In genomic region chr3:150215616-150216015, GRCh38 we compare ENCODE assay signal across 17 cellular contexts.
A peak's percentile ranks its signal among the peaks of the same experiment; 100 is the strongest.
DNase-seq lines count a peak whose midpoint lies in the region; ATAC-seq, FAIRE-seq and TF ChIP-seq lines count a peak whose summit lies in the region.
"Had no signal": no experiment of that assay in that cellular context is flagged by ENCODE, and none has a peak within 500 bp of the region (broad histone marks: within the 10 kb centered on the region; RNA-seq: fewer than 3 reads in every experiment).

No MANE protein-coding gene starts in this region.

- peak overlapping the region; percentile 59 for H3K27ac Mint-ChIP-seq in astrocyte (ENCODE audit: unreplicated experiment)
- H3K27ac Mint-ChIP-seq: CD8-positive, alpha-beta memory T cell had no signal

- H3K36me3 Mint-ChIP-seq in astrocyte (ENCODE audit: low read depth, unreplicated experiment) = peaks cover 3% of the 10 kb centered on the region
- H3K36me3 Mint-ChIP-seq: CD8-positive, alpha-beta memory T cell had no signal

- H3K56ac ChIP-seq in mesendoderm (ENCODE audit: low read length) = peak overlapping the region; percentile 68

- no peaks in the 10 kb centered on the region for H3K27me3 Mint-ChIP-seq in astrocyte (ENCODE audit: low read depth, unreplicated experiment)

- intact Hi-C loops in right cardiac atrium (cut with DNase I) = loop anchor here in 1 of 4 donors (10.0 kb wide), 1 partner anchor 251 kb away; no protein-coding TSS in a partner anchor
- intact Hi-C loops in tibial artery (cut with DNase I; ENCODE audit: low total_unique reads) = no loop called here

- H3K79me2 ChIP-seq in astrocyte (ENCODE audit: insufficient read depth, low read length) (no peaks in the 10 kb centered on the region), mesendoderm (ENCODE audit: control insufficient read depth, insufficient read depth, low read length) (no peaks in the 10 kb centered on the region)

- peaks cover 7% of the 10 kb centered on the region for H3K9me3 Mint-ChIP-seq in astrocyte (ENCODE audit: unreplicated experiment)

- H3K4me3 ChIP-seq in cardiac muscle cell (no peak overlapping the region), right cardiac atrium (ENCODE audit: low read length) (no peak overlapping the region), astrocyte (ENCODE audit: insufficient read depth, low read depth, low read length) (no peak overlapping the region), mesendoderm (ENCODE audit: low read length) (no peak overlapping the region), tibial artery (no peak overlapping the region)
- H3K4me3 ChIP-seq: uterus had no signal

- H3K4me3 Mint-ChIP-seq in astrocyte (ENCODE audit: unreplicated experiment) = no peak overlapping the region
- H3K4me3 Mint-ChIP-seq: CD8-positive, alpha-beta memory T cell had no signal

- ATAC-seq in right cardiac atrium = no peak
- ATAC-seq in GM21619 (IDR thresholded peaks at IDR 0.05; ENCODE audit: unreplicated experiment) = no peak
- no peak for ATAC-seq in GM18870 (IDR thresholded peaks at IDR 0.05; ENCODE audit: unreplicated experiment)
- ATAC-seq: left lobe of liver had no signal

- DNase-seq in cardiac muscle cell (ENCODE audit: low read depth in 1 of 2, low spot score in 1 of 2) (peak in 1 of 2 donors; percentile 46), right cardiac atrium (no peak), astrocyte (ENCODE audit: low read depth) (peak; percentile 67), mesendoderm (no peak), tibial artery (no peak)
- no peak for DNase-seq in stimulated activated CD4-positive, alpha-beta T cell treated with anti-CD3 and anti-CD28 coated beads, Interleukin-4, amount 100 ng/mL, for 24 hours
- DNase-seq: activated naive CD4-positive, alpha-beta T cell treated with anti-CD3 and anti-CD28 coated beads, Interleukin-2, amount 50 U/mL, for 16 hours; activated T-cell treated with anti-CD3 and anti-CD28 coated beads, Interleukin-2, amount 50 U/mL, for 1 hour; CD8-positive, alpha-beta memory T cell; effector CD8-positive, alpha-beta T cell; stimulated activated CD4-positive, alpha-beta T cell treated with anti-CD3 and anti-CD28 coated beads, Interleukin-12 subunit alpha, Interleukin-12 subunit beta, amount 100 ng/mL, for 4 hours; stimulated activated naive CD4-positive, alpha-beta T cell treated with Interleukin-2 at 50 U/mL for 16 hours; uterus had no signal

- H2AK5ac ChIP-seq in mesendoderm (ENCODE audit: low read length) = peak overlapping the region; percentile 99

- H4K5ac ChIP-seq in mesendoderm (ENCODE audit: low read length) = no peak overlapping the region

- H3K23ac ChIP-seq in mesendoderm (ENCODE audit: low read length) = peak overlapping the region; percentile 92

- no peak overlapping the region for H2AFZ ChIP-seq in astrocyte (ENCODE audit: low read depth, low read length)

- H2BK120ac ChIP-seq in mesendoderm (ENCODE audit: low read depth, low read length) = no peak overlapping the region

- peaks cover 19% of the 10 kb centered on the region for H3K4me1 Mint-ChIP-seq in astrocyte (ENCODE audit: low read depth, unreplicated experiment)

- no peaks in the 10 kb centered on the region for H3K36me3 ChIP-seq in cardiac muscle cell
- H3K36me3 ChIP-seq in astrocyte (ENCODE audit: insufficient read depth, low read length) = no peaks in the 10 kb centered on the region
- no peaks in the 10 kb centered on the region for H3K36me3 ChIP-seq in mesendoderm (ENCODE audit: control insufficient read depth, insufficient read depth, low read length)
- no peaks in the 10 kb centered on the region for H3K36me3 ChIP-seq in tibial artery
- H3K36me3 ChIP-seq: uterus had no signal

- no peak overlapping the region for H3K4ac ChIP-seq in mesendoderm (ENCODE audit: low read depth, low read length)

- H4K8ac ChIP-seq in mesendoderm (ENCODE audit: low read depth, low read length) = no peak overlapping the region

- H3K4me2 ChIP-seq in astrocyte (ENCODE audit: low read length) = peak overlapping the region; percentile 35
- no peak overlapping the region for H3K4me2 ChIP-seq in mesendoderm (ENCODE audit: low read length)

- H3K9ac ChIP-seq in astrocyte (ENCODE audit: low read length) (no peak overlapping the region), mesendoderm (ENCODE audit: low read length) (peak overlapping the region; percentile 14)

- H2BK15ac ChIP-seq in mesendoderm (replicated peaks; ENCODE audit: low read depth) = no peak overlapping the region

- TF ChIP-seq CTCF in cardiac muscle cell (IDR thresholded peaks at IDR 0.05; ENCODE audit: low read depth, low read length) (no peak), astrocyte (IDR thresholded peaks at IDR 0.05; ENCODE audit: insufficient read depth, low read depth, low read length) (no peak), tibial artery (IDR thresholded peaks at IDR 0.05) (no peak)

- H3K27ac ChIP-seq in cardiac muscle cell (peak overlapping the region; percentile 85), right cardiac atrium (ENCODE audit: low read length) (no peak overlapping the region), astrocyte (ENCODE audit: low read depth, low read length) (no peak overlapping the region), mesendoderm (ENCODE audit: low read depth, low read length) (no peak overlapping the region), tibial artery (peak overlapping the region; percentile 76 to 82)
- H3K27ac ChIP-seq: uterus had no signal

- peak overlapping the region; percentile 3 for H3K18ac ChIP-seq in mesendoderm (ENCODE audit: low read length)

- no peak for FAIRE-seq in astrocyte (lab: Jason Lieb, UNC)
- FAIRE-seq: TTC549 had no signal

- no peaks in the 10 kb centered on the region for H3K79me1 ChIP-seq in mesendoderm (ENCODE audit: low read length)

- H3K9me3 ChIP-seq in cardiac muscle cell (ENCODE audit: low read depth) (no peaks in the 10 kb centered on the region), right cardiac atrium (ENCODE audit: control insufficient read depth, low read length) (no peaks in the 10 kb centered on the region), astrocyte (ENCODE audit: insufficient read depth, low read depth, low read length) (no peaks in the 10 kb centered on the region), tibial artery (no peaks in the 10 kb centered on the region)
- H3K9me3 ChIP-seq: uterus had no signal

- peak overlapping the region; percentile 97 for H2BK5ac ChIP-seq in mesendoderm (ENCODE audit: low read length)

- H3K4me1 ChIP-seq in cardiac muscle cell (ENCODE audit: low read depth) (peaks cover 17% of the 10 kb centered on the region), right cardiac atrium (ENCODE audit: control insufficient read depth, insufficient read depth, low read length) (peaks cover 4% of the 10 kb centered on the region), astrocyte (ENCODE audit: insufficient read depth, low read length) (peaks cover 13% of the 10 kb centered on the region), mesendoderm (ENCODE audit: control insufficient read depth, low read depth, low read length) (peaks cover 15% of the 10 kb centered on the region), tibial artery (peaks cover 0 to 18% (median 10%) of the 10 kb centered on the region in 4 donors)
- H3K4me1 ChIP-seq: uterus had no signal

- H4K20me1 ChIP-seq in astrocyte (ENCODE audit: insufficient read depth, low read length) = no peaks in the 10 kb centered on the region

- H3K27me3 ChIP-seq in cardiac muscle cell (no peaks in the 10 kb centered on the region), right cardiac atrium (ENCODE audit: control insufficient read depth, insufficient read depth) (no peaks in the 10 kb centered on the region), astrocyte (ENCODE audit: insufficient read depth, low read length) (no peaks in the 10 kb centered on the region), mesendoderm (ENCODE audit: insufficient read depth, low read length, poor library complexity) (no peaks in the 10 kb centered on the region), tibial artery (no peaks in the 10 kb centered on the region)
- H3K27me3 ChIP-seq: uterus had no signal

- WGBS in right cardiac atrium = 68% methylated on average over 2 of the region's 2 CpGs
- 100% methylated on average over 1 of the region's 2 CpGs for WGBS in mesendoderm (ENCODE audit: extremely low coverage, insufficient coverage, low lambda C conversion rate)

Comparison
In these comparisons a context has a peak if more than half of its experiments do, and no peak if none do; other contexts are left out.
1. H3K27ac ChIP-seq: peak in cardiac muscle cell (single experiment) and tibial artery (2 of 2); none in right cardiac atrium (single experiment), astrocyte (single experiment) and mesendoderm (single experiment).